36 cellular contexts compared by ENCODE assay signal in genomic region chr1:192266645-192267044, GRCh38. TPM values are rescaled to one million over a fixed set of nuclear protein-coding genes. Genes with fewer than 3 reads are reported as not detected.
"Had no signal": no experiment of that assay in that cellular context is flagged by ENCODE, and none has a peak within 500 bp of the region (broad histone marks: within the 10 kb centered on the region; RNA-seq: fewer than 3 reads in every experiment).

No MANE protein-coding gene starts in this region.

- H3K36me3 Mint-ChIP-seq: activated naive CD4-positive, alpha-beta T cell treated with anti-CD3 and anti-CD28 coated beads, Interleukin-2, amount 50 U/mL, for 24 hours; stimulated activated effector memory CD8-positive, alpha-beta T cell treated with anti-CD3 and anti-CD28 coated beads, Interleukin-12 subunit alpha, Interleukin-12 subunit beta, amount 100 ng/mL, for 72 hours; WTC11 had no signal

- H3K27me3 Mint-ChIP-seq: activated CD4-positive, alpha-beta T cell treated with anti-CD3 and anti-CD28 coated beads, Interleukin-2, amount 10 ng/mL, durations not matched to agents 7 days and 5 days; activated CD8-positive, alpha-beta T cell treated with anti-CD3 and anti-CD28 coated beads for 36 hours; activated naive CD4-positive, alpha-beta T cell treated with anti-CD3 and anti-CD28 coated beads, Interleukin-2, amount 50 U/mL, for 24 hours; activated naive CD8-positive, alpha-beta T cell treated with anti-CD3 and anti-CD28 coated beads, Interleukin-2, amount 50 U/mL, for 24 hours; progenitor cell of endocrine pancreas; stimulated activated naive CD8-positive, alpha-beta T cell treated with anti-CD3 and anti-CD28 coated beads, Interleukin-15, Interleukin-2, amounts not matched to agents 100 ng/mL and 50 ng/mL, for 24 hours had no signal

- H3K27me3 ChIP-seq: esophagus muscularis mucosa, left lung, neutrophil, ovary, uterus had no signal

- H3K27ac ChIP-seq: esophagus muscularis mucosa, left lung, lower lobe of right lung, neutrophil, ovary, skin epidermis, thoracic aorta, uterus had no signal

- H3K4me1 ChIP-seq: left lung, lower lobe of right lung, uterus had no signal

- H3K9me3 ChIP-seq: esophagus muscularis mucosa, left lung, lower lobe of right lung, neutrophil, ovary, thoracic aorta, uterus had no signal

- H3K27ac Mint-ChIP-seq: activated CD4-positive, alpha-beta T cell treated with anti-CD3 and anti-CD28 coated beads, Interleukin-2, amount 10 ng/mL, durations not matched to agents 7 days and 5 days; activated CD8-positive, alpha-beta T cell treated with anti-CD3 and anti-CD28 coated beads for 36 hours; activated naive CD4-positive, alpha-beta T cell treated with anti-CD3 and anti-CD28 coated beads, Interleukin-2, amount 50 U/mL, for 24 hours; activated naive CD8-positive, alpha-beta T cell treated with anti-CD3 and anti-CD28 coated beads, Interleukin-2, amount 50 U/mL, for 24 hours; activated T-helper 2 cell treated with anti-CD3 and anti-CD28 coated beads, Interferon-gamma antibody, Interleukin-2, Interleukin-4, amounts not matched to agents 10 μg/mL and 5 μg/mL and 100 μg/mL, durations not matched to agents 14 hours and 24 hours and 36 hours; nephron; progenitor cell of endocrine pancreas; stimulated activated effector memory CD8-positive, alpha-beta T cell treated with anti-CD3 and anti-CD28 coated beads, Interleukin-12 subunit alpha, Interleukin-12 subunit beta, amount 100 ng/mL, for 72 hours; stimulated activated naive CD8-positive, alpha-beta T cell treated with anti-CD3 and anti-CD28 coated beads, Interleukin-15, Interleukin-2, amounts not matched to agents 100 ng/mL and 50 ng/mL, for 24 hours; WTC11 had no signal

- H3K4me3 Mint-ChIP-seq: activated CD4-positive, alpha-beta T cell treated with anti-CD3 and anti-CD28 coated beads, Interleukin-2, amount 10 ng/mL, durations not matched to agents 7 days and 5 days; activated CD8-positive, alpha-beta T cell treated with anti-CD3 and anti-CD28 coated beads for 36 hours; activated naive CD4-positive, alpha-beta T cell treated with anti-CD3 and anti-CD28 coated beads, Interleukin-2, amount 50 U/mL, for 24 hours; activated naive CD8-positive, alpha-beta T cell treated with anti-CD3 and anti-CD28 coated beads, Interleukin-2, amount 50 U/mL, for 24 hours; activated T-cell treated with anti-CD3 and anti-CD28 coated beads, Interleukin-2, amount 50 U/mL, for 4 hours; nephron; stimulated activated effector memory CD8-positive, alpha-beta T cell treated with anti-CD3 and anti-CD28 coated beads, Interleukin-12 subunit alpha, Interleukin-12 subunit beta, amount 100 ng/mL, for 72 hours; stimulated activated naive CD8-positive, alpha-beta T cell treated with anti-CD3 and anti-CD28 coated beads, Interleukin-15, Interleukin-2, amounts not matched to agents 100 ng/mL and 50 ng/mL, for 24 hours; WTC11 had no signal

- H3K36me3 ChIP-seq: esophagus muscularis mucosa, left lung, lower lobe of right lung, neutrophil, ovary, thoracic aorta, uterus had no signal

- H3K4me3 ChIP-seq: esophagus muscularis mucosa, left lung, lower lobe of right lung, ovary, skin epidermis, thoracic aorta, uterus had no signal

- DNase-seq: activated CD4-positive, alpha-beta T cell treated with anti-CD3 and anti-CD28 coated beads for 1 hour; activated CD4-positive, alpha-beta T cell treated with anti-CD3 and anti-CD28 coated beads, Interleukin-2, amount 10 ng/mL, durations not matched to agents 7 days and 5 days; activated CD8-positive, alpha-beta T cell treated with anti-CD3 and anti-CD28 coated beads for 36 hours; activated naive CD8-positive, alpha-beta T cell treated with anti-CD3 and anti-CD28 coated beads, Interleukin-2, amount 50 U/mL, for 24 hours; activated T-cell treated with anti-CD3 and anti-CD28 coated beads, Interleukin-2, amount 50 U/mL, for 4 hours; amygdala; caudate nucleus; glutamatergic neuron; left lung; lower lobe of right lung; ovary; retina; stimulated activated CD4-positive, alpha-beta T cell treated with anti-CD3 and anti-CD28 coated beads, Interleukin-12 subunit alpha, Interleukin-12 subunit beta, amount 100 ng/mL, for 4 hours; stimulated activated CD4-positive, alpha-beta T cell treated with anti-CD3 and anti-CD28 coated beads, Interleukin-4, amount 100 ng/mL, for 24 hours; trophoblast cell; uterus had no signal

- FAIRE-seq: endothelial cell of umbilical vein, frontal cortex, islet of Langerhans, TTC549 had no signal

- ATAC-seq: activated CD8-positive, alpha-beta T cell treated with anti-CD3 and anti-CD28 coated beads for 36 hours; activated naive CD8-positive, alpha-beta T cell treated with anti-CD3 and anti-CD28 coated beads, Interleukin-2, amount 50 U/mL, for 24 hours; activated T-cell treated with anti-CD3 and anti-CD28 coated beads, Interleukin-2, amount 50 U/mL, for 4 hours; left lung; lower lobe of right lung; sciatic nerve; stimulated activated effector memory CD8-positive, alpha-beta T cell treated with anti-CD3 and anti-CD28 coated beads, Interleukin-12 subunit alpha, Interleukin-12 subunit beta, amount 100 ng/mL, for 72 hours; WTC11 had no signal

- H3K9me3 Mint-ChIP-seq: activated CD4-positive, alpha-beta T cell treated with anti-CD3 and anti-CD28 coated beads, Interleukin-2, amount 10 ng/mL, durations not matched to agents 7 days and 5 days; activated CD8-positive, alpha-beta T cell treated with anti-CD3 and anti-CD28 coated beads for 36 hours; activated naive CD4-positive, alpha-beta T cell treated with anti-CD3 and anti-CD28 coated beads, Interleukin-2, amount 50 U/mL, for 24 hours; activated naive CD8-positive, alpha-beta T cell treated with anti-CD3 and anti-CD28 coated beads, Interleukin-2, amount 50 U/mL, for 24 hours; activated T-cell treated with anti-CD3 and anti-CD28 coated beads, Interleukin-2, amount 50 U/mL, for 4 hours; activated T-helper 2 cell treated with anti-CD3 and anti-CD28 coated beads, Interferon-gamma antibody, Interleukin-2, Interleukin-4, amounts not matched to agents 10 μg/mL and 5 μg/mL and 100 μg/mL, durations not matched to agents 14 hours and 24 hours and 36 hours; nephron; stimulated activated naive CD8-positive, alpha-beta T cell treated with anti-CD3 and anti-CD28 coated beads, Interleukin-15, Interleukin-2, amounts not matched to agents 100 ng/mL and 50 ng/mL, for 24 hours; WTC11 had no signal

- H3K4me1 Mint-ChIP-seq: activated CD4-positive, alpha-beta T cell treated with anti-CD3 and anti-CD28 coated beads, Interleukin-2, amount 10 ng/mL, durations not matched to agents 7 days and 5 days; activated naive CD4-positive, alpha-beta T cell treated with anti-CD3 and anti-CD28 coated beads, Interleukin-2, amount 50 U/mL, for 24 hours; activated naive CD8-positive, alpha-beta T cell treated with anti-CD3 and anti-CD28 coated beads, Interleukin-2, amount 50 U/mL, for 24 hours; stimulated activated effector memory CD8-positive, alpha-beta T cell treated with anti-CD3 and anti-CD28 coated beads, Interleukin-12 subunit alpha, Interleukin-12 subunit beta, amount 100 ng/mL, for 72 hours; WTC11 had no signal

RNA-seq across cellular contexts. Expression of gene RGS21, which starts 50.1 kb away (rescaled TPM):
- total RNA-seq: activated CD4-positive, alpha-beta T cell treated with anti-CD3 and anti-CD28 coated beads, Interleukin-2, amount 10 ng/mL, durations not matched to agents 7 days and 5 days; activated CD8-positive, alpha-beta T cell treated with anti-CD3 and anti-CD28 coated beads for 36 hours; activated T-cell treated with anti-CD3 and anti-CD28 coated beads, Interleukin-2, amount 50 U/mL, for 4 hours; activated T-helper 2 cell treated with anti-CD3 and anti-CD28 coated beads, Interferon-gamma antibody, Interleukin-2, Interleukin-4, amounts not matched to agents 10 μg/mL and 5 μg/mL and 100 μg/mL, durations not matched to agents 14 hours and 24 hours and 36 hours; chondrocyte; endothelial cell of umbilical vein; esophagus muscularis mucosa; left lung; lower lobe of right lung; mesenteric fat pad; mucosa of gallbladder; ovary; progenitor cell of endocrine pancreas; sciatic nerve; subcutaneous adipose tissue; thoracic aorta; uterus; WTC11 had no signal
- polyA plus RNA-seq: endothelial cell of umbilical vein, ovary had no signal
